In the genomic region with DNA sequence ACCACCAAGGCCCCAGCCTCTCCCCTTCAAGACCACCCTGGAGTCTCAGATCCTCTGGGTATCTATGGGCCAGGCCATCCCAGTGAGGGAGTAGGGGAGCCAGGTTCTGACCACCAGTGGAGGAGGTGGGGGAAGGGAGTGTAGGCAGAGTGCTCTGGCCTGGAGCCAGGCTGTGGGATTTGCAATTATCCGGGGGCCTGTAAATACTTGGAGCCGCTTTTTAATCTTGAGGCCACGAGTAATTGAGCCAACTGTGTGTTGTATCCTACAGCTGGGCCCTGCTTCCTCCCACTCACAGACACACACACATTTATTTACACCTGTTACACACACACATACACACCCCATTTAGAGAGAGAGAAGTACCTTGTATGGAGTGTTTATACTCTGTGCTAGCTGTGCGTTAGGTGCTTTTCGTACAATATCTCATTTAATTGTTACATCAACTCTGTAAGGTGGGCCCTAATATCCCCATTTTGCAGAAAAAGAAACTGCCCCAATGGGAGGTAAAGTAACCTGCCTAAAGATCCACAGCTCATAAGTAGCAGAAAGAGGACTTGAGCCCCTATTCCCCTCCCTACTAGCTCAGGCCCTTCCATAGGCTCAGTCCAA, we compare ENCODE assay signal across 18 cellular contexts. TPM values are rescaled to one million over a fixed set of nuclear protein-coding genes. Genes with fewer than 3 reads are reported as not detected.
DNase-seq lines count a peak whose midpoint lies in the region; ATAC-seq and TF ChIP-seq lines count a peak whose summit lies in the region.
"Had no signal": no experiment of that assay in that cellular context is flagged by ENCODE, and none has a peak within 500 bp of the region (broad histone marks: within the 10 kb centered on the region; RNA-seq: fewer than 3 reads in every experiment).

No MANE protein-coding gene starts in this region.

- H3K9ac ChIP-seq in HCT116 (ENCODE audit: low read length) (no peak overlapping the region), OCI-LY1 (ENCODE audit: low read length) (peak overlapping the region; percentile 74; the same call in 1 of the 2 replicates)

- H3K27ac ChIP-seq in HCT116 (ENCODE audit: low read depth, low read length) (no peak overlapping the region), OCI-LY1 (ENCODE audit: low read depth, low read length, poor library complexity, severe bottlenecking) (peak overlapping the region; percentile 95), substantia nigra (ENCODE audit: low read depth, low read length, poor library complexity, severe bottlenecking) (no peak overlapping the region)
- H3K27ac ChIP-seq: SK-N-MC had no signal

- no peaks in the 10 kb centered on the region for H3F3A ChIP-seq in OCI-LY1 (ENCODE audit: insufficient read depth, low read length)

- H3K4me3 ChIP-seq in HCT116 (replicated peaks in 1 of 2; ENCODE audit: low read depth in 1 of 2, low read length in 2 of 2) (no peak overlapping the region), OCI-LY1 (ENCODE audit: low read depth, low read length, poor library complexity, severe bottlenecking) (peak overlapping the region; percentile 56)
- H3K4me3 ChIP-seq: SK-N-MC had no signal

- peak overlapping the region; percentile 47 for H3K27ac Mint-ChIP-seq in mesothelial cell of epicardium

- H2AFZ ChIP-seq in HCT116 (ENCODE audit: low read depth, low read length, poor library complexity, severe bottlenecking) (peak overlapping the region; percentile 33), OCI-LY1 (ENCODE audit: low read length) (no peak overlapping the region)

- POLR2A ChIA-PET in HCT116 (lab: Charles Lee) = no interaction called here

- no peaks in the 10 kb centered on the region for H3K36me3 Mint-ChIP-seq in mesothelial cell of epicardium

- no peak for TF ChIP-seq RAD21 in HCT116 (IDR thresholded peaks at IDR 0.05; ENCODE audit: low read depth)

- CTCF ChIA-PET in HCT116 (lab: Charles Lee) = interaction anchor here (0.8 kb wide), 1 partner anchor 11 kb away, joined by 3 read pairs; no protein-coding TSS in a partner anchor

- H3K4me2 ChIP-seq in HCT116 (ENCODE audit: low read length) = no peak overlapping the region
- H3K4me2 ChIP-seq in OCI-LY1 (ENCODE audit: low read length) = peak overlapping the region; percentile 74; the same call in 1 of the 2 replicates

- TF ChIP-seq CTCF in HCT116 (IDR thresholded peaks at IDR 0.05 in 2 of 3, conservative IDR thresholded peaks at IDR 0.05 in 1 of 3; ENCODE audit: borderline replicate concordance in 1 of 3, insufficient read depth in 1 of 3, low read depth in 2 of 3, low read length in 2 of 3) (no peak), OCI-LY1 (IDR thresholded peaks at IDR 0.05; ENCODE audit: low read length) (no peak), mesothelial cell of epicardium (IDR thresholded peaks at IDR 0.05; ENCODE audit: unreplicated experiment) (no peak)

- no peaks in the 10 kb centered on the region for H3K4me1 ChIP-seq in HCT116 (ENCODE audit: control insufficient read depth in 1 of 2, insufficient read depth in 2 of 2, low read length in 2 of 2)
- H3K4me1 ChIP-seq in OCI-LY1 (ENCODE audit: insufficient read depth, low read length, severe bottlenecking) = peaks cover 42% of the 10 kb centered on the region

- peaks cover 13% of the 10 kb centered on the region for H3K4me1 Mint-ChIP-seq in mesothelial cell of epicardium

- no peak for ATAC-seq in HCT116
- ATAC-seq in HG02763 (IDR thresholded peaks at IDR 0.05; ENCODE audit: unreplicated experiment) = no peak
- no peak for ATAC-seq in HG03457 (IDR thresholded peaks at IDR 0.05; ENCODE audit: unreplicated experiment)

- H3K79me2 ChIP-seq in HCT116 (ENCODE audit: insufficient read depth, low read length) (no peaks in the 10 kb centered on the region), OCI-LY1 (ENCODE audit: insufficient read depth, low read length) (no peaks in the 10 kb centered on the region)

- no peaks in the 10 kb centered on the region for H3K9me3 ChIP-seq in HCT116 (ENCODE audit: control insufficient read depth in 1 of 2, insufficient read depth in 1 of 2, low read depth in 1 of 2, low read length in 2 of 2)
- H3K9me3 ChIP-seq in OCI-LY1 (ENCODE audit: low read length) = no peaks in the 10 kb centered on the region

- H3K36me3 ChIP-seq in HCT116 (ENCODE audit: control insufficient read depth in 1 of 2, insufficient read depth in 2 of 2, low read length in 2 of 2) = no peaks in the 10 kb centered on the region
- H3K36me3 ChIP-seq in OCI-LY1 (ENCODE audit: insufficient read depth, low read length) = no peaks in the 10 kb centered on the region

- peak; percentile 49 to 74 for DNase-seq in NCI-H524 (lab: John Stamatoyannopoulos, UW)
- DNase-seq in NCI-H524 treated with DMSO at 0.1 percent for 48 hours (lab: John Stamatoyannopoulos, UW) = no peak
- no peak for DNase-seq in HCT116 (ENCODE audit: low read depth, low spot score)
- DNase-seq in mesothelial cell of epicardium (ENCODE audit: low spot score in 2 of 2, unreplicated experiment in 2 of 2) = no peak
- no peak for DNase-seq in substantia nigra (lab: John Stamatoyannopoulos, UW)
- DNase-seq: C1 segment of cervical spinal cord; CD8-positive, alpha-beta memory T cell; GDM1; H7; NCI-H1930; NCI-H2171 treated with DMSO at 0.1 percent for 48 hours; NCI-H510A; OCI-M1; Right ventricle myocardium superior had no signal

- H3K9me2 ChIP-seq in HCT116 (ENCODE audit: insufficient read depth) = no peaks in the 10 kb centered on the region
- no peaks in the 10 kb centered on the region for H3K9me2 ChIP-seq in OCI-LY1 (ENCODE audit: low read depth, low read length)

- H3K27me3 ChIP-seq in HCT116 (ENCODE audit: insufficient read depth, low read length) = no peaks in the 10 kb centered on the region
- no peaks in the 10 kb centered on the region for H3K27me3 ChIP-seq in OCI-LY1 (ENCODE audit: insufficient read depth, low read length)

- RAD21 ChIA-PET in HCT116 (lab: Charles Lee; ENCODE audit: low non-redundant PET in 1 of 2, low total read pairs in 2 of 2, uncharacterized antibody in 2 of 2, unreplicated experiment in 2 of 2) = no interaction called here

- no peak overlapping the region for H3K4me3 Mint-ChIP-seq in mesothelial cell of epicardium
- H3K4me3 Mint-ChIP-seq: CD8-positive, alpha-beta memory T cell had no signal

- TF ChIP-seq POLR2A in HCT116 (IDR thresholded peaks at IDR 0.05; ENCODE audit: borderline replicate concordance, extremely low read depth, insufficient read depth, insufficient read length) = no peak

- no TSS peak for BruUV-seq in HCT116 (replicated peaks; lab: Mats Ljungman, UMichigan)

- intact Hi-C loops in HCT116 (cut with micrococcal nuclease) = no loop called here

- H3K9me3 Mint-ChIP-seq in mesothelial cell of epicardium = peaks cover 7% of the 10 kb centered on the region

- H4K20me1 ChIP-seq in HCT116 (ENCODE audit: insufficient read depth) (no peaks in the 10 kb centered on the region), OCI-LY1 (ENCODE audit: insufficient read depth, low read length) (no peaks in the 10 kb centered on the region)

- H3K27me3 Mint-ChIP-seq in mesothelial cell of epicardium (ENCODE audit: low read depth) = no peaks in the 10 kb centered on the region

TF ChIP-seq in HCT116, 20 proteins besides CTCF, POLR2A, EP300 and RAD21:
- TF ChIP-seq ZNF274 (IDR thresholded peaks at IDR 0.05; ENCODE audit: low read depth, low read length) = no peak
- TF ChIP-seq POLR2AphosphoS5 (IDR thresholded peaks at IDR 0.05; ENCODE audit: low read depth, low read length) = no peak

RNA-seq across cellular contexts. Expression of a gene that starts 23.9 kb away (rescaled TPM):
- total RNA-seq in HCT116 (2021; ENCODE audit: unreplicated experiment) = 2.0 TPM
- 0.85 and 1.2 TPM in 2 replicates for polyA plus RNA-seq in HCT116 (2012)
- 20.5 to 23.3 TPM (median 20.7 TPM) in 3 replicates for total RNA-seq in mesothelial cell of epicardium
- polyA plus RNA-seq: CD8-positive, alpha-beta memory T cell had no signal

RNA-seq across cellular contexts. Expression of a gene that starts 52.7 kb away (rescaled TPM):
- total RNA-seq in HCT116 (2021; ENCODE audit: unreplicated experiment) (64.3 TPM), mesothelial cell of epicardium (44.7 to 47.2 TPM (median 47.1 TPM) in 3 replicates)
- 18.2 and 27.6 TPM in 2 replicates for polyA plus RNA-seq in HCT116 (2012)

Comparison
In these comparisons a context has a peak if more than half of its experiments do, and no peak if none do; other contexts are left out.
1. DNase-seq: peak in NCI-H524 (2 of 2); none in NCI-H524 treated with DMSO at 0.1 percent for 48 hours (single experiment), HCT116 (single experiment), mesothelial cell of epicardium (0 of 2) and substantia nigra (0 of 49).